In the genomic region with DNA sequence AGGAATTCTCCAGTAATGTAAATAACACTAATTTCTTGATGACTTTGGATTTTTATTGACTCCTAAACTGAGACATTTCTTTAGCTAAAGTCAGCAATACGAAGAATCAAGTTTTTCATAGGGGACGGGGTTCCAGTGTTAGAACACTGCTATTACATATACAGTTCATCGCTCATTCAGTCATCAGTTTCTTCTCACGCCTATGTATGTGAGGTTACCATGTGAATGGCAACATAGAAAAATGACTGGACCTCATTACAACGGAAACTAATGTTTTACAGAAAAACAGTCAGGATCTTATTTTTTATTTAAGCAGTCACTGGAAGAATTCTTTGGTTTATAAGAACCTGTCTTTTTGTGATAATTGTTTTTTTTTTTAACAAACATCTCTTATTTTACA, we compare ENCODE assay signal across 1 cellular context.
TF ChIP-seq lines count a peak whose summit lies in the region.

No MANE protein-coding gene starts in this region.

TF ChIP-seq in HepG2, 621 proteins besides CTCF, POLR2A, EP300 and RAD21:
- TF ChIP-seq ZBTB20 (CRISPR knock-in tag; IDR thresholded peaks at IDR 0.05; ENCODE audit: borderline replicate concordance, low read depth) (no peak), ZNF484 (CRISPR knock-in tag; IDR thresholded peaks at IDR 0.05; ENCODE audit: borderline replicate concordance, low read depth) (no peak), ZXDC (CRISPR knock-in tag; IDR thresholded peaks at IDR 0.05) (no peak), HMG20B (CRISPR knock-in tag; conservative IDR thresholded peaks at IDR 0.05) (no peak), BRD4 (CRISPR knock-in tag; IDR thresholded peaks at IDR 0.05) (no peak), ZNF569 (CRISPR knock-in tag; IDR thresholded peaks at IDR 0.05; ENCODE audit: borderline replicate concordance) (no peak), KLF9 (CRISPR knock-in tag; IDR thresholded peaks at IDR 0.05; ENCODE audit: low read depth) (no peak), MAFF (IDR thresholded peaks at IDR 0.05; ENCODE audit: low read depth, low read length) (no peak), SMAD9 (CRISPR knock-in tag; IDR thresholded peaks at IDR 0.05) (no peak), ZNF629 (CRISPR knock-in tag; conservative IDR thresholded peaks at IDR 0.05) (no peak), NFIC (IDR thresholded peaks at IDR 0.05; ENCODE audit: low read length) (no peak), ZNF3 (CRISPR knock-in tag; IDR thresholded peaks at IDR 0.05) (no peak), RARA (CRISPR knock-in tag; IDR thresholded peaks at IDR 0.05) (no peak)
- TF ChIP-seq, protein P1, sequence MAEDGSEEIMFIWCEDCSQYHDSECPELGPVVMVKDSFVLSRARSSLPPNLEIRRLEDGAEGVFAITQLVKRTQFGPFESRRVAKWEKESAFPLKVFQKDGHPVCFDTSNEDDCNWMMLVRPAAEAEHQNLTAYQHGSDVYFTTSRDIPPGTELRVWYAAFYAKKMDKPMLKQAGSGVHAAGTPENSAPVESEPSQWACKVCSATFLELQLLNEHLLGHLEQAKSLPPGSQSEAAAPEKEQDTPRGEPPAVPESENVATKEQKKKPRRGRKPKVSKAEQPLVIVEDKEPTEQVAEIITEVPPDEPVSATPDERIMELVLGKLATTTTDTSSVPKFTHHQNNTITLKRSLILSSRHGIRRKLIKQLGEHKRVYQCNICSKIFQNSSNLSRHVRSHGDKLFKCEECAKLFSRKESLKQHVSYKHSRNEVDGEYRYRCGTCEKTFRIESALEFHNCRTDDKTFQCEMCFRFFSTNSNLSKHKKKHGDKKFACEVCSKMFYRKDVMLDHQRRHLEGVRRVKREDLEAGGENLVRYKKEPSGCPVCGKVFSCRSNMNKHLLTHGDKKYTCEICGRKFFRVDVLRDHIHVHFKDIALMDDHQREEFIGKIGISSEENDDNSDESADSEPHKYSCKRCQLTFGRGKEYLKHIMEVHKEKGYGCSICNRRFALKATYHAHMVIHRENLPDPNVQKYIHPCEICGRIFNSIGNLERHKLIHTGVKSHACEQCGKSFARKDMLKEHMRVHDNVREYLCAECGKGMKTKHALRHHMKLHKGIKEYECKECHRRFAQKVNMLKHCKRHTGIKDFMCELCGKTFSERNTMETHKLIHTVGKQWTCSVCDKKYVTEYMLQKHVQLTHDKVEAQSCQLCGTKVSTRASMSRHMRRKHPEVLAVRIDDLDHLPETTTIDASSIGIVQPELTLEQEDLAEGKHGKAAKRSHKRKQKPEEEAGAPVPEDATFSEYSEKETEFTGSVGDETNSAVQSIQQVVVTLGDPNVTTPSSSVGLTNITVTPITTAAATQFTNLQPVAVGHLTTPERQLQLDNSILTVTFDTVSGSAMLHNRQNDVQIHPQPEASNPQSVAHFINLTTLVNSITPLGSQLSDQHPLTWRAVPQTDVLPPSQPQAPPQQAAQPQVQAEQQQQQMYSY (CRISPR knock-in tag; IDR thresholded peaks at IDR 0.05), result no peak
- TF ChIP-seq, protein P2, sequence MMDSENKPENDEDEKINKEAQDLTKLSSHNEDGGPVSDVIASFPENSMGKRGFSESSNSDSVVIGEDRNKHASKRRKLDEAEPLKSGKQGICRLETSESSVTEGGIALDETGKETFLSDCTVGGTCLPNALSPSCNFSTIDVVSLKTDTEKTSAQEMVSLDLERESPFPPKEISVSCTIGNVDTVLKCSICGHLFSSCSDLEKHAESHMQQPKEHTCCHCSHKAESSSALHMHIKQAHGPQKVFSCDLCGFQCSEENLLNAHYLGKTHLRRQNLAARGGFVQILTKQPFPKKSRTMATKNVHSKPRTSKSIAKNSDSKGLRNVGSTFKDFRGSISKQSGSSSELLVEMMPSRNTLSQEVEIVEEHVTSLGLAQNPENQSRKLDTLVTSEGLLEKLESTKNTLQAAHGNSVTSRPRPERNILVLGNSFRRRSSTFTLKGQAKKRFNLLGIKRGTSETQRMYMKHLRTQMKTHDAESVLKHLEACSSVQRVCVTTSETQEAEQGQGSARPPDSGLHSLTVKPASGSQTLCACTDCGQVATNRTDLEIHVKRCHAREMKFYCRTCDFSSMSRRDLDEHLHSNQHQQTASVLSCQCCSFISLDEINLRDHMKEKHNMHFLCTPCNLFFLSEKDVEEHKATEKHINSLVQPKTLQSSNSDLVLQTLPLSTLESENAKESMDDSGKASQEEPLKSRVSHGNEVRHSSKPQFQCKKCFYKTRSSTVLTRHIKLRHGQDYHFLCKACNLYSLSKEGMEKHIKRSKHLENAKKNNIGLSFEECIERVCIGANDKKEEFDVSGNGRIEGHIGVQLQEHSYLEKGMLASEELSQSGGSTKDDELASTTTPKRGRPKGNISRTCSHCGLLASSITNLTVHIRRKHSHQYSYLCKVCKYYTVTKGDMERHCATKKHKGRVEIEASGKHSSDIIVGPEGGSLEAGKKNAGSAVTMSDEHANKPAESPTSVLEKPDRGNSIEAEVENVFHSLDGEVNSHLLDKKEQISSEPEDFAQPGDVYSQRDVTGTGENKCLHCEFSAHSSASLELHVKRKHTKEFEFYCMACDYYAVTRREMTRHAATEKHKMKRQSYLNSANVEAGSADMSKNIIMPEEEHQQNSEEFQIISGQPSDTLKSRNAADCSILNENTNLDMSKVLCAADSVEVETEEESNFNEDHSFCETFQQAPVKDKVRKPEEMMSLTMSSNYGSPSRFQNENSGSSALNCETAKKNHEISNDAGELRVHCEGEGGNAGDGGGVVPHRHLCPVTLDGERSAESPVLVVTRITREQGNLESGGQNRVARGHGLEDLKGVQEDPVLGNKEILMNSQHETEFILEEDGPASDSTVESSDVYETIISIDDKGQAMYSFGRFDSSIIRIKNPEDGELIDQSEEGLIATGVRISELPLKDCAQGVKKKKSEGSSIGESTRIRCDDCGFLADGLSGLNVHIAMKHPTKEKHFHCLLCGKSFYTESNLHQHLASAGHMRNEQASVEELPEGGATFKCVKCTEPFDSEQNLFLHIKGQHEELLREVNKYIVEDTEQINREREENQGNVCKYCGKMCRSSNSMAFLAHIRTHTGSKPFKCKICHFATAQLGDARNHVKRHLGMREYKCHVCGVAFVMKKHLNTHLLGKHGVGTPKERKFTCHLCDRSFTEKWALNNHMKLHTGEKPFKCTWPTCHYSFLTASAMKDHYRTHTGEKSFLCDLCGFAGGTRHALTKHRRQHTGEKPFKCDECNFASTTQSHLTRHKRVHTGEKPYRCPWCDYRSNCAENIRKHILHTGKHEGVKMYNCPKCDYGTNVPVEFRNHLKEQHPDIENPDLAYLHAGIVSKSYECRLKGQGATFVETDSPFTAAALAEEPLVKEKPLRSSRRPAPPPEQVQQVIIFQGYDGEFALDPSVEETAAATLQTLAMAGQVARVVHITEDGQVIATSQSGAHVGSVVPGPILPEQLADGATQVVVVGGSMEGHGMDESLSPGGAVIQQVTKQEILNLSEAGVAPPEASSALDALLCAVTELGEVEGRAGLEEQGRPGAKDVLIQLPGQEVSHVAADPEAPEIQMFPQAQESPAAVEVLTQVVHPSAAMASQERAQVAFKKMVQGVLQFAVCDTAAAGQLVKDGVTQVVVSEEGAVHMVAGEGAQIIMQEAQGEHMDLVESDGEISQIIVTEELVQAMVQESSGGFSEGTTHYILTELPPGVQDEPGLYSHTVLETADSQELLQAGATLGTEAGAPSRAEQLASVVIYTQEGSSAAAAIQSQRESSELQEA (CRISPR knock-in tag; IDR thresholded peaks at IDR 0.05; ENCODE audit: not compliant biosample characterization), result no peak
- TF ChIP-seq, protein P3, sequence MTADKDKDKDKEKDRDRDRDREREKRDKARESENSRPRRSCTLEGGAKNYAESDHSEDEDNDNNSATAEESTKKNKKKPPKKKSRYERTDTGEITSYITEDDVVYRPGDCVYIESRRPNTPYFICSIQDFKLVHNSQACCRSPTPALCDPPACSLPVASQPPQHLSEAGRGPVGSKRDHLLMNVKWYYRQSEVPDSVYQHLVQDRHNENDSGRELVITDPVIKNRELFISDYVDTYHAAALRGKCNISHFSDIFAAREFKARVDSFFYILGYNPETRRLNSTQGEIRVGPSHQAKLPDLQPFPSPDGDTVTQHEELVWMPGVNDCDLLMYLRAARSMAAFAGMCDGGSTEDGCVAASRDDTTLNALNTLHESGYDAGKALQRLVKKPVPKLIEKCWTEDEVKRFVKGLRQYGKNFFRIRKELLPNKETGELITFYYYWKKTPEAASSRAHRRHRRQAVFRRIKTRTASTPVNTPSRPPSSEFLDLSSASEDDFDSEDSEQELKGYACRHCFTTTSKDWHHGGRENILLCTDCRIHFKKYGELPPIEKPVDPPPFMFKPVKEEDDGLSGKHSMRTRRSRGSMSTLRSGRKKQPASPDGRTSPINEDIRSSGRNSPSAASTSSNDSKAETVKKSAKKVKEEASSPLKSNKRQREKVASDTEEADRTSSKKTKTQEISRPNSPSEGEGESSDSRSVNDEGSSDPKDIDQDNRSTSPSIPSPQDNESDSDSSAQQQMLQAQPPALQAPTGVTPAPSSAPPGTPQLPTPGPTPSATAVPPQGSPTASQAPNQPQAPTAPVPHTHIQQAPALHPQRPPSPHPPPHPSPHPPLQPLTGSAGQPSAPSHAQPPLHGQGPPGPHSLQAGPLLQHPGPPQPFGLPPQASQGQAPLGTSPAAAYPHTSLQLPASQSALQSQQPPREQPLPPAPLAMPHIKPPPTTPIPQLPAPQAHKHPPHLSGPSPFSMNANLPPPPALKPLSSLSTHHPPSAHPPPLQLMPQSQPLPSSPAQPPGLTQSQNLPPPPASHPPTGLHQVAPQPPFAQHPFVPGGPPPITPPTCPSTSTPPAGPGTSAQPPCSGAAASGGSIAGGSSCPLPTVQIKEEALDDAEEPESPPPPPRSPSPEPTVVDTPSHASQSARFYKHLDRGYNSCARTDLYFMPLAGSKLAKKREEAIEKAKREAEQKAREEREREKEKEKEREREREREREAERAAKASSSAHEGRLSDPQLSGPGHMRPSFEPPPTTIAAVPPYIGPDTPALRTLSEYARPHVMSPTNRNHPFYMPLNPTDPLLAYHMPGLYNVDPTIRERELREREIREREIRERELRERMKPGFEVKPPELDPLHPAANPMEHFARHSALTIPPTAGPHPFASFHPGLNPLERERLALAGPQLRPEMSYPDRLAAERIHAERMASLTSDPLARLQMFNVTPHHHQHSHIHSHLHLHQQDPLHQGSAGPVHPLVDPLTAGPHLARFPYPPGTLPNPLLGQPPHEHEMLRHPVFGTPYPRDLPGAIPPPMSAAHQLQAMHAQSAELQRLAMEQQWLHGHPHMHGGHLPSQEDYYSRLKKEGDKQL (CRISPR knock-in tag; IDR thresholded peaks at IDR 0.05; ENCODE audit: low read depth), result no peak
- TF ChIP-seq, protein P4, sequence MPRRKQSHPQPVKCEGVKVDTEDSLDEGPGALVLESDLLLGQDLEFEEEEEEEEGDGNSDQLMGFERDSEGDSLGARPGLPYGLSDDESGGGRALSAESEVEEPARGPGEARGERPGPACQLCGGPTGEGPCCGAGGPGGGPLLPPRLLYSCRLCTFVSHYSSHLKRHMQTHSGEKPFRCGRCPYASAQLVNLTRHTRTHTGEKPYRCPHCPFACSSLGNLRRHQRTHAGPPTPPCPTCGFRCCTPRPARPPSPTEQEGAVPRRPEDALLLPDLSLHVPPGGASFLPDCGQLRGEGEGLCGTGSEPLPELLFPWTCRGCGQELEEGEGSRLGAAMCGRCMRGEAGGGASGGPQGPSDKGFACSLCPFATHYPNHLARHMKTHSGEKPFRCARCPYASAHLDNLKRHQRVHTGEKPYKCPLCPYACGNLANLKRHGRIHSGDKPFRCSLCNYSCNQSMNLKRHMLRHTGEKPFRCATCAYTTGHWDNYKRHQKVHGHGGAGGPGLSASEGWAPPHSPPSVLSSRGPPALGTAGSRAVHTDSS (CRISPR knock-in tag; conservative IDR thresholded peaks at IDR 0.05), result no peak
